ENCODE assay signal across 8 cellular contexts in the genomic region with DNA sequence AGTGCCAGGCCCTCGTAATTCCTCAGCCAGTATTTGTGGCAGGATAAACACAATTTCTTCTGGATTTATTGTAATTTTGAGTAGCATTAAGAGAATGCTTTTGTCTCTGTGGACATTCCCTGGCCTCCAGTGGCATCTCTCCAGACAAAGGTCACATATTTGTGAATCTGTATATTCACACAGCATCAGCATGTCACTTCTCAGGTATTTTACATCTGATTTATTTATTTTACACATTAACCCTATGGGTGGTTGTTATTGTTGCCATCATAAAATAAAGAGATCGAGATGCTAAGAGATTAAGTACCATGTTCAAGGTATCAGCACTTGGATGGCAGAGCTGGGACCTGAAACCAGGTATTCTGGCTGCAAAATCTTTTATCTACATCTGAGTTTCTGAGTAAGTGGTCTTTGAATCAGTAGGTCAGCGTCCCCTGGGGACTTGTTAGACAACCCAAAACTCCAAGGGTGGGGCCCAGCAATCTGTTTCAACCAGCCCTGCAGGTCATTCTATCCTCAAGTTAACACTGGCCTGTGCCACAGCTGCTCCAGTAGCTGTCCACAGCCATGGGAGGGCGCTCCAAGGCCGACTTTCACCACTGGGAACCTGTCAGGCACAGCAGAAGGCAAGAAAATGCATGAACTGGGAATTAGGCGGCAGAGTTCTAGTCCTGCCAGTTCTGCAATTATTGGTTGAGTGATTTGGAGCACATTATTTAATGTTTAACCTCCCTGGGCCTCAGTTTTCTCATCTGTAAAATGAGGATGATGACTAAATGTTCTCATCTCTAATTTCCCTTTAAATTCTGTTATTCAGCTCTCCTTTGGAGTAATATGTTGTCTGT. TPM values are rescaled to one million over a fixed set of nuclear protein-coding genes. Genes with fewer than 3 reads are reported as not detected.
DNase-seq lines count a peak whose midpoint lies in the region; ATAC-seq, FAIRE-seq and TF ChIP-seq lines count a peak whose summit lies in the region.

No MANE protein-coding gene starts in this region.

- H3K27ac Mint-ChIP-seq in Caco-2 (ENCODE audit: unreplicated experiment) (peak overlapping the region; percentile 99), type B pancreatic cell (peak overlapping the region; percentile 93)
- H3K27ac Mint-ChIP-seq in activated T-cell treated with anti-CD3 and anti-CD28 coated beads, Interleukin-2, amount 50 U/mL, for 24 hours, result no peak overlapping the region

- H3F3A ChIP-seq in PC-9 (ENCODE audit: insufficient read depth, low read depth), result peaks cover 22% of the 10 kb centered on the region

- peak; percentile 77 to 83 for TF ChIP-seq CTCF in Caco-2 (IDR thresholded peaks at IDR 0.05; ENCODE audit: insufficient read depth in 1 of 2, low read depth in 1 of 2, low read length in 1 of 2, severe bottlenecking in 1 of 2, unreplicated experiment in 1 of 2)
- peak; percentile 96 for TF ChIP-seq CTCF in PC-9 (conservative IDR thresholded peaks at IDR 0.05)
- TF ChIP-seq CTCF in fibroblast of pulmonary artery (IDR thresholded peaks at IDR 0.05; ENCODE audit: low read length, missing control alignments), result peak; percentile 98
- TF ChIP-seq CTCF in osteoblast (IDR thresholded peaks at IDR 0.05; ENCODE audit: extremely low read depth, low read depth, low read length), result peak; percentile 98
- TF ChIP-seq CTCF in type B pancreatic cell (conservative IDR thresholded peaks at IDR 0.05), result peak; percentile 86

- no peaks in the 10 kb centered on the region for H4K20me1 ChIP-seq in PC-9 (ENCODE audit: insufficient read depth)
- no peaks in the 10 kb centered on the region for H4K20me1 ChIP-seq in osteoblast (ENCODE audit: insufficient read depth, low read length)

- H3K36me3 ChIP-seq in Caco-2 (ENCODE audit: control insufficient read depth, insufficient read depth, low read length) (peaks cover 5% of the 10 kb centered on the region; the same call in 1 of the 2 replicates), PC-9 (ENCODE audit: low read depth) (no peaks in the 10 kb centered on the region), osteoblast (ENCODE audit: insufficient read depth, low read length) (no peaks in the 10 kb centered on the region)

- H3K9me2 ChIP-seq in PC-9 (ENCODE audit: insufficient read depth), result no peaks in the 10 kb centered on the region

- H3K79me2 ChIP-seq in PC-9 (ENCODE audit: low read depth) (peaks cover 17% of the 10 kb centered on the region; the same call in 1 of the 2 replicates), osteoblast (ENCODE audit: insufficient read depth, low read length) (no peaks in the 10 kb centered on the region)

- peak overlapping the region; percentile 96 for H3K27ac ChIP-seq in PC-9
- H3K27ac ChIP-seq in osteoblast (ENCODE audit: low read depth, low read length), result no peak overlapping the region

- ATAC-seq in HG03342 (IDR thresholded peaks at IDR 0.05; ENCODE audit: unreplicated experiment), result no peak

- H3K4me3 ChIP-seq in Caco-2 (ENCODE audit: low read depth, low read length), result peak overlapping the region; percentile 56
- H3K4me3 ChIP-seq in PC-9, result peak overlapping the region; percentile 43
- no peak overlapping the region for H3K4me3 ChIP-seq in fibroblast of pulmonary artery (replicated peaks; ENCODE audit: low read depth, low read length)
- no peak overlapping the region for H3K4me3 ChIP-seq in osteoblast (ENCODE audit: insufficient read depth, low read length)

- FAIRE-seq in HTR-8/SVneo (lab: Jason Lieb, UNC), result peak; percentile 69

- CTCF ChIA-PET in Caco-2 (lab: Charles Lee) (interaction anchor here (0.8 to 3.7 kb wide), 8 partner anchors 11 to 363 kb away, joined by 3 to 50 read pairs (median 4); no protein-coding TSS in a partner anchor), PC-9 (lab: Charles Lee) (interaction anchor here (0.6 to 3.1 kb wide), 5 partner anchors 31 to 545 kb away, joined by 3 to 23 read pairs (median 8); no protein-coding TSS in a partner anchor)

- H3K4me1 Mint-ChIP-seq in Caco-2 (ENCODE audit: low read depth, unreplicated experiment), result peaks cover 21% of the 10 kb centered on the region
- peaks cover 4% of the 10 kb centered on the region for H3K4me1 Mint-ChIP-seq in activated T-cell treated with anti-CD3 and anti-CD28 coated beads, Interleukin-2, amount 50 U/mL, for 24 hours (ENCODE audit: low read depth)
- H3K4me1 Mint-ChIP-seq in type B pancreatic cell (ENCODE audit: unreplicated experiment), result peaks cover 20% of the 10 kb centered on the region

- peaks cover 4% of the 10 kb centered on the region for H3K9me3 Mint-ChIP-seq in Caco-2 (ENCODE audit: unreplicated experiment)
- peaks cover 6% of the 10 kb centered on the region for H3K9me3 Mint-ChIP-seq in activated T-cell treated with anti-CD3 and anti-CD28 coated beads, Interleukin-2, amount 50 U/mL, for 24 hours
- peaks cover 4% of the 10 kb centered on the region for H3K9me3 Mint-ChIP-seq in type B pancreatic cell

- H3K36me3 Mint-ChIP-seq in Caco-2 (ENCODE audit: insufficient read depth, unreplicated experiment) (peaks cover 58% of the 10 kb centered on the region), type B pancreatic cell (no peaks in the 10 kb centered on the region)
- H3K36me3 Mint-ChIP-seq in activated T-cell treated with anti-CD3 and anti-CD28 coated beads, Interleukin-2, amount 50 U/mL, for 24 hours (ENCODE audit: low read depth), result no peaks in the 10 kb centered on the region

- H3K27me3 ChIP-seq in Caco-2 (replicated peaks; ENCODE audit: control insufficient read depth, insufficient read depth, low read length) (no peaks in the 10 kb centered on the region), PC-9 (ENCODE audit: insufficient read depth, low read depth) (no peaks in the 10 kb centered on the region), osteoblast (ENCODE audit: insufficient read depth, low read length) (no peaks in the 10 kb centered on the region)

- no TSS peak for BruUV-seq in Caco-2 (replicated peaks; lab: Mats Ljungman, UMichigan)
- BruUV-seq in PC-9 (replicated peaks; lab: Mats Ljungman, UMichigan), result no TSS peak

- intact Hi-C loops in Caco-2 (cut with micrococcal nuclease; ENCODE audit: unreplicated experiment) (loop anchor here (1.0 to 5.0 kb wide), 4 partner anchors 51 to 641 kb away; no protein-coding TSS in a partner anchor), PC-9 (cut with micrococcal nuclease; ENCODE audit: unreplicated experiment) (loop anchor here (1.0 to 5.0 kb wide), 7 partner anchors 45 to 698 kb away; no protein-coding TSS in a partner anchor)

- H3K4me1 ChIP-seq in Caco-2, result peaks cover 33% of the 10 kb centered on the region
- peaks cover 39% of the 10 kb centered on the region for H3K4me1 ChIP-seq in PC-9 (replicated peaks; ENCODE audit: insufficient read depth)
- H3K4me1 ChIP-seq in osteoblast (ENCODE audit: insufficient read depth, low read length), result peaks cover 6% of the 10 kb centered on the region

- H3K27me3 Mint-ChIP-seq in Caco-2 (ENCODE audit: insufficient read depth, unreplicated experiment) (no peaks in the 10 kb centered on the region), type B pancreatic cell (peaks cover 4% of the 10 kb centered on the region)
- peaks cover 13% of the 10 kb centered on the region for H3K27me3 Mint-ChIP-seq in activated T-cell treated with anti-CD3 and anti-CD28 coated beads, Interleukin-2, amount 50 U/mL, for 24 hours

- POLR2A ChIA-PET in Caco-2 (lab: Charles Lee), result interaction anchor here (0.6 to 2.1 kb wide), 14 partner anchors 8 to 637 kb away, joined by 3 to 37 read pairs (median 8); a partner anchor contains a TSS
- POLR2A ChIA-PET in PC-9 (lab: Charles Lee; ENCODE audit: unreplicated experiment), result interaction anchor here (0.6 kb wide), 2 partner anchors 24 to 522 kb away, joined by 4 to 5 read pairs; no protein-coding TSS in a partner anchor

- peak overlapping the region; percentile 80 for H3K4me2 ChIP-seq in PC-9
- no peak overlapping the region for H3K4me2 ChIP-seq in osteoblast (ENCODE audit: insufficient read depth, low read length)

- DNase-seq in Caco-2, result peak; percentile 91 to 92
- peak; percentile 83 for DNase-seq in HTR-8/SVneo (ENCODE audit: insufficient read length, low spot score)
- peak; percentile 79 to 87 for DNase-seq in PC-9
- peak; percentile 84 for DNase-seq in activated T-cell treated with anti-CD3 and anti-CD28 coated beads, Interleukin-2, amount 50 U/mL, for 24 hours
- DNase-seq in fibroblast of pulmonary artery (ENCODE audit: low read depth), result peak; percentile 85
- DNase-seq in osteoblast (ENCODE audit: insufficient read length, low spot score, missing footprints), result peak; percentile 91
- peak; percentile 79 for DNase-seq in type B pancreatic cell (ENCODE audit: extremely low spot score, unreplicated experiment)

- H3K9me3 ChIP-seq in Caco-2, result no peaks in the 10 kb centered on the region
- no peaks in the 10 kb centered on the region for H3K9me3 ChIP-seq in PC-9 (ENCODE audit: insufficient read depth, low read depth)
- H3K9me3 ChIP-seq in osteoblast (ENCODE audit: low read depth, low read length), result no peaks in the 10 kb centered on the region

- H2AFZ ChIP-seq in PC-9 (no peak overlapping the region), osteoblast (ENCODE audit: low read length) (no peak overlapping the region)

- H3K4me3 Mint-ChIP-seq in Caco-2 (ENCODE audit: unreplicated experiment) (peak overlapping the region; percentile 89), type B pancreatic cell (peak overlapping the region; percentile 88)
- no peak overlapping the region for H3K4me3 Mint-ChIP-seq in activated T-cell treated with anti-CD3 and anti-CD28 coated beads, Interleukin-2, amount 50 U/mL, for 24 hours

RNA-seq across cellular contexts. Expression of a gene that starts 17.6 kb away (rescaled TPM):
- total RNA-seq in Caco-2 (2022) (84.9 and 89.5 TPM in 2 replicates), PC-9 (2021) (81.9 and 86.3 TPM in 2 replicates), osteoblast (63.1 and 105 TPM in 2 replicates), type B pancreatic cell (ENCODE audit: low replicate concordance) (54.6 and 63.4 TPM in 2 replicates)

Comparison
In these comparisons a context has a peak if more than half of its experiments do, and no peak if none do; other contexts are left out.
1. H3K4me3 ChIP-seq: peak in Caco-2 (single experiment) and PC-9 (single experiment); none in fibroblast of pulmonary artery (single experiment) and osteoblast (single experiment).
2. Peak in every context shown above with its lines, with median percentiles within 50 percentile points of each other: DNase-seq and CTCF ChIP-seq.